ENCODE assay signal across 21 cellular contexts in the genomic region with DNA sequence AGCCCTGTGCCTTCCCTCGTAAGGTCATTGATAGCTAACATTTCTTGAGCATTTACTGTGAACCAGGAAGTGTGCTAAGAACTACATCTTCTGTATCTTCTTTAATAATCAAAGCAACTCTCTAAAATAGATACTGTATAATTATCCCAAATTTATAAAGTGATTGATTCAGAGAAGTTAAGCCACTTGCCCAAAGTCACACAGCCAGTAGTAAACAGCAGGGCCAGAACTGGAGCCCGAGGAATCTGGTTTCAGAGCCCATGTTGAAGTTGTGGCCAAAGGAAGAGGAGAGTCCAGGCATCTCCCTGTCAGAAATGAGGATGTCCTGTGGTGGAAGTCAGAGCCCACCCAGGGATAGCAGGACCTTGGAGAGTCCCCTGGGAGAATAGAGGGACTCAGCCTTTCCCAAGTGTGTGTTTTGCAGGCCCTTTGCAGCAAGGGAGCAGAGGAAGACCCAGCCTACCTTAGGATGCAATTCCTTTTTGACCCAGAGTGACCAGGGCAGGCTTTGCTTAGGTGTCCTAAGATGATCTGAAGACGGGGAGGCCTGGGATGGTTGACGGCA.
A peak's percentile ranks its signal among the peaks of the same experiment; 100 is the strongest.
DNase-seq lines count a peak whose midpoint lies in the region; ATAC-seq, FAIRE-seq and TF ChIP-seq lines count a peak whose summit lies in the region.
"Had no signal": no experiment of that assay in that cellular context is flagged by ENCODE, and none has a peak within 500 bp of the region (broad histone marks: within the 10 kb centered on the region; RNA-seq: fewer than 3 reads in every experiment).

No MANE protein-coding gene starts in this region.

- no peak for TF ChIP-seq EP300 in HepG2 (IDR thresholded peaks at IDR 0.05; ENCODE audit: low read depth in 2 of 2, low read length in 2 of 2)
- TF ChIP-seq EP300 in HepG2 (CRISPR knock-in tag; IDR thresholded peaks at IDR 0.05; ENCODE audit: borderline replicate concordance) = no peak
- no peak for TF ChIP-seq EP300 in K562 (IDR thresholded peaks at IDR 0.05; ENCODE audit: low read length)

- in situ Hi-C loops in HepG2 (cut with HindIII; ENCODE audit: extremely low pct_ligation_motif_present, low pct_unique_long_range_greater_than_20kb) = no loop called here
- in situ Hi-C loops in K562 (cut with MboI) = no loop called here

- CTCF ChIA-PET in HepG2 (lab: Yijun Ruan, JAX; ENCODE audit: low intra/inter-chr PET ratio, low total read pairs) = no interaction called here
- CTCF ChIA-PET in K562 (lab: Yijun Ruan, JAX; ENCODE audit: low intra/inter-chr PET ratio) = no interaction called here

- no peaks in the 10 kb centered on the region for H3K79me1 ChIP-seq in neuronal stem cell (ENCODE audit: low read depth, low read length)

- no peak overlapping the region for H4K91ac ChIP-seq in neuronal stem cell (ENCODE audit: low read depth, low read length, poor library complexity)

- H2AFZ ChIP-seq in HepG2 (ENCODE audit: low read length) = no peak overlapping the region
- no peak overlapping the region for H2AFZ ChIP-seq in K562 (ENCODE audit: low read depth, low read length)
- H2AFZ ChIP-seq in neuronal stem cell (ENCODE audit: low read length) = no peak overlapping the region
- H2AFZ ChIP-seq: GM23338 had no signal

- TF ChIP-seq CTCF in HepG2 (CRISPR knock-in tag; IDR thresholded peaks at IDR 0.05) = no peak
- no peak for TF ChIP-seq CTCF in right lobe of liver (IDR thresholded peaks at IDR 0.05)
- no peak for TF ChIP-seq CTCF in K562 (IDR thresholded peaks at IDR 0.05 in 2 of 3, conservative IDR thresholded peaks at IDR 0.05 in 1 of 3; ENCODE audit: insufficient read depth in 2 of 3, low read depth in 1 of 3, low read length in 3 of 3)

- H3K4me2 ChIP-seq in HepG2 (ENCODE audit: low read depth, low read length) (no peak overlapping the region), K562 (ENCODE audit: insufficient read depth, low read length) (no peak overlapping the region), neuronal stem cell (ENCODE audit: insufficient read depth, low read length, poor library complexity, severe bottlenecking) (no peak overlapping the region)
- H3K4me2 ChIP-seq: BLaER1, GM23338 had no signal

- H3K27ac ChIP-seq in HepG2 (ENCODE audit: extremely low read length, insufficient read depth, low read length) = no peak overlapping the region
- no peak overlapping the region for H3K27ac ChIP-seq in right lobe of liver
- no peak overlapping the region for H3K27ac ChIP-seq in K562 (ENCODE audit: extremely low read depth, low read depth, low read length)
- no peak overlapping the region for H3K27ac ChIP-seq in neuronal stem cell (replicated peaks; ENCODE audit: low read length)
- H3K27ac ChIP-seq: BLaER1, C4-2B had no signal

- POLR2A ChIA-PET in HepG2 (lab: Yijun Ruan, JAX) = no interaction called here
- POLR2A ChIA-PET in K562 (lab: Yijun Ruan, JAX) = interaction anchor here (1.2 kb wide), 1 partner anchor 8 kb away, joined by 3 read pairs; no protein-coding TSS in a partner anchor

- no peak for ATAC-seq in HepG2
- ATAC-seq in right lobe of liver = no peak
- ATAC-seq in K562 = no peak
- no peak for ATAC-seq in activated CD4-positive, CD25-positive, alpha-beta regulatory T cell treated with anti-CD3 and anti-CD28 coated beads, Interleukin-2, amount 50 U/mL, for 24 hours
- ATAC-seq in GM18519 (IDR thresholded peaks at IDR 0.05; ENCODE audit: low FRiP score, unreplicated experiment) = no peak
- ATAC-seq: CD8-positive, alpha-beta T cell had no signal

- H3K9me1 ChIP-seq in K562 (ENCODE audit: control insufficient read depth, insufficient read depth, low read length) = peaks cover 5% of the 10 kb centered on the region

- no peaks in the 10 kb centered on the region for H4K20me1 ChIP-seq in HepG2 (ENCODE audit: insufficient read depth, low read length)
- H4K20me1 ChIP-seq in K562 (replicated peaks; ENCODE audit: control insufficient read depth, insufficient read depth, low read length) = peaks cover 35% of the 10 kb centered on the region
- H4K20me1 ChIP-seq: BLaER1 had no signal

- no peak overlapping the region for H3K14ac ChIP-seq in neuronal stem cell (ENCODE audit: low read length)

- H3K4ac ChIP-seq in neuronal stem cell (ENCODE audit: low read length) = no peak overlapping the region

- H3K9ac ChIP-seq in HepG2 (ENCODE audit: insufficient read depth, low read depth, low read length) (no peak overlapping the region), K562 (ENCODE audit: insufficient read depth in 1 of 2, low read depth in 2 of 2, low read length in 2 of 2) (no peak overlapping the region), neuronal stem cell (ENCODE audit: low read depth, low read length, poor library complexity) (no peak overlapping the region)
- H3K9ac ChIP-seq: BLaER1 had no signal

- H2BK120ac ChIP-seq in neuronal stem cell (ENCODE audit: low read depth, low read length) = no peak overlapping the region

- BruUV-seq in HepG2 (replicated peaks; lab: Mats Ljungman, UMichigan) = no TSS peak
- no TSS peak for BruUV-seq in K562 (replicated peaks; lab: Mats Ljungman, UMichigan)

- TF ChIP-seq RAD21 in HepG2 (CRISPR knock-in tag; IDR thresholded peaks at IDR 0.05) (no peak), K562 (CRISPR knock-in tag; conservative IDR thresholded peaks at IDR 0.05 in 1 of 2, IDR thresholded peaks at IDR 0.05 in 1 of 2) (no peak)

- FAIRE-seq in HepG2 (lab: Jason Lieb, UNC) (no peak), K562 (lab: Jason Lieb, UNC) (no peak)
- FAIRE-seq: G401.6, GM12892, GM19239, H54 had no signal

- no peak overlapping the region for H2BK12ac ChIP-seq in neuronal stem cell (ENCODE audit: low read length)

- H2BK15ac ChIP-seq in neuronal stem cell (ENCODE audit: low read length) = peak overlapping the region; percentile 1

- no peak overlapping the region for H2AK5ac ChIP-seq in neuronal stem cell (ENCODE audit: low read depth, low read length)

- H3K4me3 ChIP-seq in HepG2 (replicated peaks in 1 of 3; ENCODE audit: insufficient read depth in 1 of 3, low read depth in 2 of 3, low read length in 3 of 3) = no peak overlapping the region
- no peak overlapping the region for H3K4me3 ChIP-seq in right lobe of liver
- H3K4me3 ChIP-seq in K562 = no peak overlapping the region
- H3K4me3 ChIP-seq in neuronal stem cell (ENCODE audit: low read length in 2 of 2) = no peak overlapping the region
- H3K4me3 ChIP-seq: BLaER1, GM23338, HAP-1 had no signal

- 69% methylated on average over 4 of the region's 4 CpGs for WGBS in HepG2 (ENCODE audit: low lambda C conversion rate)
- whole genome bisulfite sequencing in right lobe of liver (ENCODE audit: insufficient coverage, low coverage, low lambda C conversion rate, missing lambda C conversion rate) = 91% methylated on average over 4 of the region's 4 CpGs
- 16% methylated on average over 4 of the region's 4 CpGs for WGBS in K562 (ENCODE audit: insufficient coverage, low coverage, missing lambda C conversion rate)
- no CpG with 5 or more reads among the region's 4 CpGs for WGBS in neuronal stem cell (ENCODE audit: extremely low coverage in 2 of 2, insufficient read length in 2 of 2, insufficient replicate concordance in 1 of 2), 2 donors

- intact Hi-C loops in HepG2 (cut with micrococcal nuclease; ENCODE audit: unreplicated experiment) = no loop called here
- intact Hi-C loops in right lobe of liver (cut with DNase I) = no loop called here
- intact Hi-C loops in K562 (cut with micrococcal nuclease) = no loop called here

- peaks cover 8 to 16% of the 10 kb centered on the region in 2 experiments; a peak in 4 of 5 replicates for H3K27me3 ChIP-seq in HepG2 (ENCODE audit: control insufficient read depth in 1 of 2, insufficient read depth in 2 of 2, low read length in 2 of 2)
- H3K27me3 ChIP-seq in right lobe of liver = no peaks in the 10 kb centered on the region
- peaks cover 2 to 65% of the 10 kb centered on the region in 2 experiments; a peak in 4 of 5 replicates for H3K27me3 ChIP-seq in K562 (ENCODE audit: control insufficient read depth in 2 of 2, insufficient read depth in 2 of 2, low read length in 2 of 2)
- peaks cover 0 to 21% (median 0%) of the 10 kb centered on the region in 3 experiments for H3K27me3 ChIP-seq in neuronal stem cell (ENCODE audit: control insufficient read depth in 3 of 3, insufficient read depth in 3 of 3, low read depth in 1 of 3, low read length in 3 of 3)
- H3K27me3 ChIP-seq: BLaER1 had no signal

- H3K36me3 ChIP-seq in HepG2 (replicated peaks in 1 of 2; ENCODE audit: control insufficient read depth in 1 of 2, insufficient read depth in 2 of 2, low read length in 2 of 2) = no peaks in the 10 kb centered on the region
- H3K36me3 ChIP-seq in right lobe of liver = no peaks in the 10 kb centered on the region
- H3K36me3 ChIP-seq in K562 (ENCODE audit: control insufficient read depth, insufficient read depth, low read length) = no peaks in the 10 kb centered on the region
- no peaks in the 10 kb centered on the region for H3K36me3 ChIP-seq in neuronal stem cell (replicated peaks in 1 of 2; ENCODE audit: control insufficient read depth in 2 of 2, insufficient read depth in 2 of 2, low read length in 2 of 2)
- H3K36me3 ChIP-seq: BLaER1, HAP-1 had no signal

- no peak for TF ChIP-seq POLR2A in HepG2 (IDR thresholded peaks at IDR 0.05; ENCODE audit: insufficient read depth in 1 of 2, low read depth in 2 of 2, low read length in 2 of 2)
- TF ChIP-seq POLR2A in right lobe of liver (IDR thresholded peaks at IDR 0.05) = no peak
- TF ChIP-seq POLR2A in K562 (conservative IDR thresholded peaks at IDR 0.05) = no peak

- H3K4me1 ChIP-seq in HepG2 (ENCODE audit: insufficient read depth, low read length) (peaks cover 10% of the 10 kb centered on the region; the same call in 1 of the 2 replicates), right lobe of liver (no peaks in the 10 kb centered on the region), K562 (replicated peaks in 1 of 2; ENCODE audit: control insufficient read depth in 2 of 2, insufficient read depth in 2 of 2, low read length in 2 of 2) (peaks cover 0 to 3% of the 10 kb centered on the region in 2 experiments; a peak in 1 of 5 replicates), neuronal stem cell (ENCODE audit: control insufficient read depth in 2 of 2, insufficient read depth in 1 of 2, low read depth in 1 of 2, low read length in 2 of 2) (peaks cover 10 to 14% of the 10 kb centered on the region in 2 donors)
- H3K4me1 ChIP-seq: Caco-2, HAP-1 had no signal

- H3K23ac ChIP-seq in neuronal stem cell (ENCODE audit: low read depth, low read length, poor library complexity) = no peak overlapping the region

- H4K8ac ChIP-seq in neuronal stem cell (ENCODE audit: low read depth, low read length) = no peak overlapping the region

- no peaks in the 10 kb centered on the region for H3K9me3 ChIP-seq in HepG2 (ENCODE audit: low read length)
- H3K9me3 ChIP-seq in right lobe of liver = no peaks in the 10 kb centered on the region
- H3K9me3 ChIP-seq in K562 (replicated peaks; ENCODE audit: control insufficient read depth, insufficient read depth, low read depth, low read length) = no peaks in the 10 kb centered on the region
- no peaks in the 10 kb centered on the region for H3K9me3 ChIP-seq in neuronal stem cell (replicated peaks in 1 of 2; ENCODE audit: control insufficient read depth in 2 of 2, insufficient read depth in 1 of 2, low read depth in 1 of 2, low read length in 2 of 2)
- H3K9me3 ChIP-seq: BLaER1, Caco-2, HAP-1 had no signal

- H3K79me2 ChIP-seq in HepG2 (ENCODE audit: insufficient read depth, low read length) (no peaks in the 10 kb centered on the region), K562 (ENCODE audit: control insufficient read depth, insufficient read depth, low read length) (no peaks in the 10 kb centered on the region)

- DNase-seq in HepG2 (ENCODE audit: low spot score) (no peak), right lobe of liver (no peak), K562 (ENCODE audit: extremely low read depth in 1 of 4, low spot score in 3 of 4) (no peak), neuronal stem cell (ENCODE audit: low spot score) (no peak), pons (ENCODE audit: low spot score) (no peak)
- DNase-seq: 8988T; Caco-2; CD4-positive, CD25-positive, alpha-beta regulatory T cell; CD8-positive, alpha-beta T cell; DMS153; DND-41 had no signal

- H2BK5ac ChIP-seq in neuronal stem cell (ENCODE audit: low read length) = no peak overlapping the region

- H3K18ac ChIP-seq in neuronal stem cell (ENCODE audit: low read length) = no peak overlapping the region
